Comparison of ENCODE assay signal across 8 cellular contexts in genomic region chr2:115867024-115867423, GRCh38.
"Had no signal": no experiment of that assay in that cellular context is flagged by ENCODE, and none has a peak within 500 bp of the region (broad histone marks: within the 10 kb centered on the region; RNA-seq: fewer than 3 reads in every experiment).

No MANE protein-coding gene starts in this region.

- H3K4me3 Mint-ChIP-seq: GM23338, H9, IgD-negative memory B cell had no signal

- H3K4me3 ChIP-seq: GM23338 had no signal

- DNase-seq: H9, HCEC 1CT, KG1 had no signal

- H2AFZ ChIP-seq: GM23338 had no signal

- H3K27me3 Mint-ChIP-seq: IgD-negative memory B cell had no signal

- H3K4me2 ChIP-seq: GM23338 had no signal

- H3K4me1 Mint-ChIP-seq: GM23338, H9, IgD-negative memory B cell had no signal

- H3K9me3 Mint-ChIP-seq: GM23338, H9 had no signal

- FAIRE-seq: H1, H54 had no signal

- H3K27ac Mint-ChIP-seq: GM23338, H9, IgD-negative memory B cell had no signal

- H3K36me3 Mint-ChIP-seq: IgD-negative memory B cell had no signal

- H3K27ac ChIP-seq: HL-60 had no signal

- ATAC-seq: GM23338 had no signal
